Comparison of ENCODE assay signal across 10 cellular contexts in the genomic region with DNA sequence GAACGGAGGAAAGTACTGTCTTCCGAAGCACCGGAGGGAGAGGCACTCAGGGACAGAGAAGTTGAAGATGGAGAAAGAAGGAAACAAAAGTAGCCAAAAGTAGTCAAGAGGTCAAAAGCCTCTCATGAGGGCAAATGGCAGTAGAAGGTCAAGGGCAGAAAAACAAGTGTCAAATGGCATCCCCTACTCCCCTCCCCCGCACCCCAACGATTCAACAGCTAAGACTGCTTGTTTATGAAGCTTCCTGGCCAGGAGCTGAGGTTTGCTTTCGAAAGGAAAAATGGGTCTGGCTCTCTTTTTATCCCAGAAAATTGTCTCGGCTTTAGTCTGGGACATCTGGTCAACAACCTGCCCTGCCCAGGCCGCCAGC. TPM values are rescaled to one million over a fixed set of nuclear protein-coding genes. Genes with fewer than 3 reads are reported as not detected.
DNase-seq lines count a peak whose midpoint lies in the region; ATAC-seq, FAIRE-seq and TF ChIP-seq lines count a peak whose summit lies in the region.
"Had no signal": no experiment of that assay in that cellular context is flagged by ENCODE, and none has a peak within 500 bp of the region (broad histone marks: within the 10 kb centered on the region; RNA-seq: fewer than 3 reads in every experiment).

No MANE protein-coding gene starts in this region.

- WGBS in pancreas, 2 donors: 56 to 66% methylated on average over 8 of the region's 8 CpGs

- peak overlapping the region in 1 of 8 donors; percentile 43 for H3K27ac Mint-ChIP-seq in CD8-positive, alpha-beta memory T cell

- TF ChIP-seq CTCF in epithelial cell of esophagus (IDR thresholded peaks at IDR 0.05; ENCODE audit: insufficient read depth, low read depth, low read length, missing control alignments) (no peak), pancreas (IDR thresholded peaks at IDR 0.05) (no peak), mucosa of descending colon (IDR thresholded peaks at IDR 0.05) (no peak)

- H3K36me3 Mint-ChIP-seq in CD8-positive, alpha-beta memory T cell: peaks cover 0 to 9% (median 6%) of the 10 kb centered on the region in 3 donors

- ATAC-seq in pancreas (no peak), mucosa of descending colon (no peak), GM21423 (IDR thresholded peaks at IDR 0.05; ENCODE audit: unreplicated experiment) (no peak)

- no peak overlapping the region for H3K4me3 ChIP-seq in CD8-positive, alpha-beta memory T cell (ENCODE audit: low read length)
- H3K4me3 ChIP-seq in SJCRH30 (peak overlapping the region; percentile 51), epithelial cell of esophagus (ENCODE audit: low read length) (peak overlapping the region; percentile 34), pancreas (peak overlapping the region in 3 of 4 donors; percentile 23 to 57 (median 38)), mucosa of descending colon (no peak overlapping the region)

- H3K4me3 Mint-ChIP-seq in CD8-positive, alpha-beta memory T cell: peak overlapping the region; percentile 31 to 77 (median 66)

- peaks cover 39% of the 10 kb centered on the region for H3K27me3 ChIP-seq in CD8-positive, alpha-beta memory T cell (ENCODE audit: insufficient read depth, low read length, poor library complexity, severe bottlenecking)
- H3K27me3 ChIP-seq in SJCRH30 (no peaks in the 10 kb centered on the region), pancreas (peaks cover 0 to 37% (median 10%) of the 10 kb centered on the region in 4 donors)

- H3K4me1 Mint-ChIP-seq in CD8-positive, alpha-beta memory T cell: peaks cover 34 to 50% (median 48%) of the 10 kb centered on the region in 3 donors

- H3K27ac ChIP-seq in CD8-positive, alpha-beta memory T cell (ENCODE audit: low read depth, low read length): no peak overlapping the region
- H3K27ac ChIP-seq in SJCRH30 (no peak overlapping the region), pancreas (no peak overlapping the region)

- H3K9me3 Mint-ChIP-seq in CD8-positive, alpha-beta memory T cell: peaks cover 0 to 3% (median 0%) of the 10 kb centered on the region in 5 donors

- no peaks in the 10 kb centered on the region for H3K9me3 ChIP-seq in CD8-positive, alpha-beta memory T cell (ENCODE audit: low read length)
- H3K9me3 ChIP-seq in SJCRH30 (replicated peaks): no peaks in the 10 kb centered on the region
- H3K9me3 ChIP-seq in pancreas: no peaks in the 10 kb centered on the region
- no peaks in the 10 kb centered on the region for H3K9me3 ChIP-seq in mucosa of descending colon

- peaks cover 27% of the 10 kb centered on the region for H3K4me1 ChIP-seq in CD8-positive, alpha-beta memory T cell (ENCODE audit: insufficient read depth, low read length)
- H3K4me1 ChIP-seq in SJCRH30 (no peaks in the 10 kb centered on the region), pancreas (peaks cover 4 to 26% (median 12%) of the 10 kb centered on the region in 3 donors), mucosa of descending colon (ENCODE audit: low read depth) (peaks cover 32% of the 10 kb centered on the region)

- POLR2A ChIA-PET in CD8-positive, alpha-beta memory T cell (lab: Charles Lee): no interaction called here

- H3K27me3 Mint-ChIP-seq in CD8-positive, alpha-beta memory T cell: peaks cover 40 to 51% of the 10 kb centered on the region in 2 donors

- FAIRE-seq in pancreas (lab: Jason Lieb, UNC): no peak

- CTCF ChIA-PET in CD8-positive, alpha-beta memory T cell (lab: Charles Lee): interaction anchor here (2.1 kb wide), 1 partner anchor 10 kb away, joined by 5 read pairs; no protein-coding TSS in a partner anchor

- H3K36me3 ChIP-seq in CD8-positive, alpha-beta memory T cell (ENCODE audit: insufficient read depth, low read length): no peaks in the 10 kb centered on the region
- H3K36me3 ChIP-seq in SJCRH30: peaks cover 18% of the 10 kb centered on the region
- H3K36me3 ChIP-seq in pancreas: no peaks in the 10 kb centered on the region
- H3K36me3 ChIP-seq in mucosa of descending colon (ENCODE audit: low read depth): no peaks in the 10 kb centered on the region

- intact Hi-C loops in pancreas (cut with DNase I) (no loop called here), mucosa of descending colon (cut with DNase I, micrococcal nuclease) (no loop called here)

- no peak for DNase-seq in CD8-positive, alpha-beta memory T cell
- no peak for DNase-seq in SJCRH30
- no peak for DNase-seq in epithelial cell of esophagus (ENCODE audit: low read depth)
- DNase-seq in pancreas: no peak
- no peak for DNase-seq in NCI-H510A treated with DMSO at 0.1 percent for 48 hours (lab: John Stamatoyannopoulos, UW)
- DNase-seq in mucosa of descending colon: no peak
- no peak for DNase-seq in hepatic stellate cell (ENCODE audit: low spot score)
- DNase-seq: effector CD8-positive, alpha-beta T cell had no signal

RNA-seq across cellular contexts. Expression of a gene that starts 2.1 kb away (rescaled TPM):
- total RNA-seq in CD8-positive, alpha-beta memory T cell: not detected
- polyA plus RNA-seq in CD8-positive, alpha-beta memory T cell: not detected
- total RNA-seq in SJCRH30 (2014; rRNA removed; shearing (Covaris generic)): 0.13 and 0.20 TPM in 2 replicates
- total RNA-seq in pancreas (not detected), mucosa of descending colon (not detected)
- polyA plus RNA-seq in pancreas: under 1 TPM in 1 of 2 donors, not detected in 1; under 0.01 TPM
- total RNA-seq: HT-29 had no signal

Comparison
In these comparisons a context has a peak if more than half of its experiments do, and no peak if none do; other contexts are left out.
1. H3K4me3 ChIP-seq: peak in SJCRH30 (single experiment), epithelial cell of esophagus (single experiment) and pancreas (3 of 4); none in CD8-positive, alpha-beta memory T cell (single experiment) and mucosa of descending colon (single experiment).